In the genomic region with DNA sequence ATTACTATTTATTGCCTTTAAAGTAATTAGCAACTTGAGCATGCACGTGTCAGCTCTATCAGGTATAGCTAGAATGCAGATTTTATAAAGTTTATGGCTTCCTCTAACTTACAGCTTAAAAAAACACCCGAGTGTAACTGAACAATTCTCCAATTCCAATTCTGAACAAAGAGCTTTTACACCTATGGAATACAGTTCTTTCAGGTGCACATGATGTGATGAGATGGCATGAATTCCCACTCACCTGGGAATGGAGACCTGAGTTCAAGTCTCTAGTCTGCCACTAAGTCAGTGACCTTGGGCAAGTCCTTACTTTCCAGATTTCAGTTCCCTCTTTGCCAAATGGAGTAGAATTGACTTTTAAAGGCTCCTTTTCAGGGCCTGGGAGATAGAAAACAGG, we compare ENCODE assay signal across 8 cellular contexts. TPM values are rescaled to one million over a fixed set of nuclear protein-coding genes. Genes with fewer than 3 reads are reported as not detected.
A peak's percentile ranks its signal among the peaks of the same experiment; 100 is the strongest.
DNase-seq lines count a peak whose midpoint lies in the region; ATAC-seq lines count a peak whose summit lies in the region.

No MANE protein-coding gene starts in this region.

- DNase-seq in NCI-H748 (lab: John Stamatoyannopoulos, UW; ENCODE audit: unreplicated experiment) (peak; percentile 14), NCI-H748 treated with DMSO at 0.1 percent for 48 hours (lab: John Stamatoyannopoulos, UW) (no peak), LoVo (ENCODE audit: low spot score) (no peak), COLO668 (lab: John Stamatoyannopoulos, UW; ENCODE audit: unreplicated experiment) (no peak), RKO (ENCODE audit: low spot score) (no peak)
- DNase-seq in activated CD4-positive, alpha-beta memory T cell treated with anti-CD3 and anti-CD28 coated beads, Interleukin-2, amount 10 ng/mL, durations not matched to agents 7 days and 5 days: no peak
- no peak for DNase-seq in stimulated activated naive B cell treated with anti-CD40 and anti-IgM and Interleukin-4, amounts not matched to agents 10 μg/mL and 1 μg/mL and 100 μg/mL, for 72 hours

- no peak for ATAC-seq in stimulated activated naive B cell treated with anti-CD40 and anti-IgM and Interleukin-4, amounts not matched to agents 10 μg/mL and 1 μg/mL and 100 μg/mL, for 72 hours (replicated peaks)

- peak overlapping the region; percentile 87 for H3K27ac Mint-ChIP-seq in activated CD4-positive, alpha-beta memory T cell treated with anti-CD3 and anti-CD28 coated beads, Interleukin-2, amount 10 ng/mL, durations not matched to agents 7 days and 5 days
- peak overlapping the region; percentile 84 for H3K27ac Mint-ChIP-seq in stimulated activated naive B cell treated with anti-CD40 and anti-IgM and Interleukin-4, amounts not matched to agents 10 μg/mL and 1 μg/mL and 100 μg/mL, for 72 hours

- CTCF ChIA-PET in activated CD4-positive, alpha-beta memory T cell treated with anti-CD3 and anti-CD28 coated beads, Interleukin-2, amount 10 ng/mL, durations not matched to agents 7 days and 5 days (lab: Charles Lee): interaction anchor here (0.9 to 2.6 kb wide), 8 partner anchors 70 to 452 kb away, joined by 3 to 12 read pairs (median 4); partner anchors contain the start of gene C9orf85

- peak overlapping the region; percentile 86 for H3K9ac ChIP-seq in iPS-15b (ENCODE audit: low read depth, low read length)

- no peaks in the 10 kb centered on the region for H3K9me3 ChIP-seq in iPS-15b (ENCODE audit: control insufficient read depth, insufficient read depth, low read length)

- no peaks in the 10 kb centered on the region for H3K27me3 Mint-ChIP-seq in activated CD4-positive, alpha-beta memory T cell treated with anti-CD3 and anti-CD28 coated beads, Interleukin-2, amount 10 ng/mL, durations not matched to agents 7 days and 5 days
- H3K27me3 Mint-ChIP-seq in stimulated activated naive B cell treated with anti-CD40 and anti-IgM and Interleukin-4, amounts not matched to agents 10 μg/mL and 1 μg/mL and 100 μg/mL, for 72 hours: no peaks in the 10 kb centered on the region

- H3K27me3 ChIP-seq in iPS-15b (ENCODE audit: control insufficient read depth, insufficient read depth, low read length): no peaks in the 10 kb centered on the region

- H3K36me3 Mint-ChIP-seq in activated CD4-positive, alpha-beta memory T cell treated with anti-CD3 and anti-CD28 coated beads, Interleukin-2, amount 10 ng/mL, durations not matched to agents 7 days and 5 days (ENCODE audit: low read depth): peaks cover 50% of the 10 kb centered on the region
- H3K36me3 Mint-ChIP-seq in stimulated activated naive B cell treated with anti-CD40 and anti-IgM and Interleukin-4, amounts not matched to agents 10 μg/mL and 1 μg/mL and 100 μg/mL, for 72 hours: peaks cover 13 to 18% of the 10 kb centered on the region in 2 donors

- POLR2A ChIA-PET in activated CD4-positive, alpha-beta memory T cell treated with anti-CD3 and anti-CD28 coated beads, Interleukin-2, amount 10 ng/mL, durations not matched to agents 7 days and 5 days (lab: Charles Lee): interaction anchor here (0.9 to 2.3 kb wide), 9 partner anchors 12 to 790 kb away, joined by 3 to 17 read pairs (median 3); no protein-coding TSS in a partner anchor

- peaks cover 10% of the 10 kb centered on the region for H3K36me3 ChIP-seq in iPS-15b (ENCODE audit: control insufficient read depth, insufficient read depth, low read length)

- no peaks in the 10 kb centered on the region for H3K9me3 Mint-ChIP-seq in activated CD4-positive, alpha-beta memory T cell treated with anti-CD3 and anti-CD28 coated beads, Interleukin-2, amount 10 ng/mL, durations not matched to agents 7 days and 5 days
- H3K9me3 Mint-ChIP-seq in stimulated activated naive B cell treated with anti-CD40 and anti-IgM and Interleukin-4, amounts not matched to agents 10 μg/mL and 1 μg/mL and 100 μg/mL, for 72 hours: no peaks in the 10 kb centered on the region

- peak overlapping the region; percentile 71 for H3K4me3 ChIP-seq in iPS-15b (ENCODE audit: low read depth, low read length)

- H3K4me1 ChIP-seq in iPS-15b (ENCODE audit: control insufficient read depth, insufficient read depth, low read length): peaks cover 16% of the 10 kb centered on the region

- peak overlapping the region; percentile 87 for H3K4me3 Mint-ChIP-seq in activated CD4-positive, alpha-beta memory T cell treated with anti-CD3 and anti-CD28 coated beads, Interleukin-2, amount 10 ng/mL, durations not matched to agents 7 days and 5 days
- H3K4me3 Mint-ChIP-seq in stimulated activated naive B cell treated with anti-CD40 and anti-IgM and Interleukin-4, amounts not matched to agents 10 μg/mL and 1 μg/mL and 100 μg/mL, for 72 hours: peak overlapping the region; percentile 82 to 88

- peaks cover 55% of the 10 kb centered on the region for H3K4me1 Mint-ChIP-seq in activated CD4-positive, alpha-beta memory T cell treated with anti-CD3 and anti-CD28 coated beads, Interleukin-2, amount 10 ng/mL, durations not matched to agents 7 days and 5 days
- H3K4me1 Mint-ChIP-seq in stimulated activated naive B cell treated with anti-CD40 and anti-IgM and Interleukin-4, amounts not matched to agents 10 μg/mL and 1 μg/mL and 100 μg/mL, for 72 hours: peaks cover 22 to 27% of the 10 kb centered on the region in 2 donors

RNA-seq across cellular contexts. Expression of gene ZFAND5, which starts 1.8 kb away (rescaled TPM):
- total RNA-seq in activated CD4-positive, alpha-beta memory T cell treated with anti-CD3 and anti-CD28 coated beads, Interleukin-2, amount 10 ng/mL, durations not matched to agents 7 days and 5 days: 100 to 1,000 TPM; 101 to 103 TPM
